Comparison of ENCODE assay signal across 8 cellular contexts in the genomic region with DNA sequence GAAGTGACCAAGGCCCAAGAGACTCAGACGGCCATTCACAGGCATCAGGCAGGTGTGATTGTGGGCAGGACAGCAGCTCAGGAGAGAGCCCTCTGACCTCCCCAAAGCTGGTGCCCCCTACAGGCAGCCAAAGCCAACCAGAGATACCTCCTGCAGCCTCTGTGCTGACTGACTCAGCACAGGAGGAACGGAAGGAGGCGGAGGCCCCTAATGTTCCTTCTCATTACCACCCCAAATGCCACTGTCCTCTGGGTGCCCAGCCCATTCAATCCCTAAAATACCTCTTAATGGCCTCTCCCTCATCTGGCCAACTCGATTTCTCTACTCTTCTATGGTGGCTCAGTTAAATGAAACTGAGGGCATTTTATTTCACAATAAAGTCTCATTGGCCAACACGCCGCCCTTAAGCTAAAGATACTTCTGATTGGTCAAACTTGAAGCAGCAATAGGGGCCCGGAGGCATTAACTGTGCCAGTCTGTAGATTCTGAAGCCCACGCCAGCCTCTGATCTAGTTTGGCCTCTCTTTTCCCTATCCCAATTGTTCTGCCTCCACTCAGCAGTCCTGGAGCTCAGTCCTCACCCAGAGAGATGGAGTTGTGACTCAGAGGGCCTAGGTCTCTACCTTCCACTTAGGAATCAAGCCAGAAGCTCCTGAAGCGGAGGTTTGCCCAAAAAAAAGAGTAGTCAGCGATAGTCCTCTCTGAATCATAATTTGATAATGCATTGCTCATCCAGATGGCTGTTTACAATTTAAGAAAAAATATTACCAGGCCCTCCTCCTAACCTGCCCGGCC. TPM values are rescaled to one million over a fixed set of nuclear protein-coding genes. Genes with fewer than 3 reads are reported as not detected.
DNase-seq lines count a peak whose midpoint lies in the region; ATAC-seq and TF ChIP-seq lines count a peak whose summit lies in the region.

No MANE protein-coding gene starts in this region.

- 0 out of 2 replicates have a peak, but pooled peaks have one; percentile 18 for TF ChIP-seq CTCF in WI38 (IDR thresholded peaks at IDR 0.05; ENCODE audit: low read depth, low read length)
- no peak for TF ChIP-seq CTCF in tibial artery (IDR thresholded peaks at IDR 0.05)

- intact Hi-C loops in tibial artery (cut with DNase I; ENCODE audit: low total_unique reads), result loop anchor here (10.0 kb wide), 1 partner anchor 175 kb away; no protein-coding TSS in a partner anchor

- peak overlapping the region; percentile 99 for H3K27ac ChIP-seq in HUES48 (ENCODE audit: low read depth, low read length)
- no peak overlapping the region for H3K27ac ChIP-seq in ectodermal cell (ENCODE audit: insufficient read depth, low read depth, low read length, poor library complexity, severe bottlenecking)
- H3K27ac ChIP-seq in tibial artery, result peak overlapping the region; percentile 93 to 97

- DNase-seq in GDM1 (lab: John Stamatoyannopoulos, UW) (peak; percentile 34), myocyte (ENCODE audit: low read depth) (peak; percentile 53), tibial artery (peak in 1 of 2 donors; percentile 66), Ammon's horn (ENCODE audit: low spot score) (no peak)

- H3K27me3 ChIP-seq in HUES48 (ENCODE audit: control insufficient read depth, insufficient read depth, low read length) (no peaks in the 10 kb centered on the region), ectodermal cell (ENCODE audit: control insufficient read depth, insufficient read depth, low read length, poor library complexity, severe bottlenecking) (no peaks in the 10 kb centered on the region), tibial artery (no peaks in the 10 kb centered on the region)

- peak; percentile 35 for ATAC-seq in GM21381 (IDR thresholded peaks at IDR 0.05; ENCODE audit: unreplicated experiment)

- H3K9me3 ChIP-seq in HUES48 (ENCODE audit: control insufficient read depth, insufficient read depth, low read length) (no peaks in the 10 kb centered on the region), ectodermal cell (ENCODE audit: control insufficient read depth, low read length) (no peaks in the 10 kb centered on the region), tibial artery (no peaks in the 10 kb centered on the region)

- H3K9ac ChIP-seq in HUES48 (ENCODE audit: low read depth, low read length), result peak overlapping the region; percentile 93

- H3K4me1 ChIP-seq in HUES48 (ENCODE audit: control insufficient read depth, insufficient read depth, low read length) (peaks cover 15% of the 10 kb centered on the region), ectodermal cell (ENCODE audit: control insufficient read depth, insufficient read depth, low read length) (peaks cover 9% of the 10 kb centered on the region), tibial artery (peaks cover 7 to 40% (median 35%) of the 10 kb centered on the region in 4 donors)

- H3K4me3 ChIP-seq in HUES48 (ENCODE audit: low read depth, low read length) (peak overlapping the region; percentile 89), WI38 (ENCODE audit: low read depth, low read length) (peak overlapping the region; percentile 84), ectodermal cell (ENCODE audit: insufficient read depth, low read depth, low read length) (peak overlapping the region; percentile 91), tibial artery (peak overlapping the region; percentile 78 to 99)

- 73 to 77% methylated on average over 10 to 11 of the region's 11 CpGs for WGBS in ectodermal cell, 2 experiments

- H3K36me3 ChIP-seq in HUES48 (ENCODE audit: control insufficient read depth, insufficient read depth, low read length) (peaks cover 45% of the 10 kb centered on the region), ectodermal cell (ENCODE audit: control insufficient read depth, insufficient read depth, low read length) (peaks cover 27% of the 10 kb centered on the region), tibial artery (peaks cover 19 to 45% (median 34%) of the 10 kb centered on the region in 3 donors)

RNA-seq across cellular contexts. Expression of gene CYREN, which starts 1.2 kb away (rescaled TPM):
- polyA plus RNA-seq in ectodermal cell (2013, experiment 1 of 4), result 45.3 TPM
- 56.0 TPM for polyA plus RNA-seq in ectodermal cell (2013, experiment 2 of 4)
- polyA plus RNA-seq in ectodermal cell (2013, experiment 3 of 4), result 35.0 TPM
- polyA plus RNA-seq in ectodermal cell (2013, experiment 4 of 4), result 41.0 TPM
- total RNA-seq in myocyte, result 48.0 and 57.0 TPM in 2 replicates
- polyA plus RNA-seq in myocyte (2012), result 42.1 TPM

RNA-seq across cellular contexts. Expression of gene TMEM140, which starts 21.5 kb away (rescaled TPM):
- not detected for polyA plus RNA-seq in ectodermal cell (2013, experiment 1 of 4)
- not detected for polyA plus RNA-seq in ectodermal cell (2013, experiment 2 of 4)
- polyA plus RNA-seq in ectodermal cell (2013, experiment 3 of 4), result not detected
- not detected for polyA plus RNA-seq in ectodermal cell (2013, experiment 4 of 4)
- 8.2 and 11.6 TPM in 2 replicates for total RNA-seq in myocyte
- 20.8 TPM for polyA plus RNA-seq in myocyte (2012)

RNA-seq across cellular contexts. Expression of gene WDR91, which starts 42.0 kb away (rescaled TPM):
- 11.3 TPM for polyA plus RNA-seq in ectodermal cell (2013, experiment 1 of 4)
- polyA plus RNA-seq in ectodermal cell (2013, experiment 2 of 4), result 11.1 TPM
- polyA plus RNA-seq in ectodermal cell (2013, experiment 3 of 4), result 9.8 TPM
- polyA plus RNA-seq in ectodermal cell (2013, experiment 4 of 4), result 9.2 TPM
- total RNA-seq in myocyte, result 5.9 and 7.0 TPM in 2 replicates
- 7.4 TPM for polyA plus RNA-seq in myocyte (2012)
